In genomic region chr2:236395067-236395466, GRCh38 we compare ENCODE assay signal across 16 cellular contexts.
DNase-seq lines count a peak whose midpoint lies in the region; TF ChIP-seq lines count a peak whose summit lies in the region.
"Had no signal": no experiment of that assay in that cellular context is flagged by ENCODE, and none has a peak within 500 bp of the region (broad histone marks: within the 10 kb centered on the region; RNA-seq: fewer than 3 reads in every experiment).

No MANE protein-coding gene starts in this region.

- H3K9me3 Mint-ChIP-seq in nephron progenitor cell (peaks cover 9% of the 10 kb centered on the region), osteocyte (ENCODE audit: unreplicated experiment) (no peaks in the 10 kb centered on the region)
- H3K9me3 Mint-ChIP-seq: CD8-positive, alpha-beta T cell; GM23338 had no signal

- no peak overlapping the region for H3K4me3 Mint-ChIP-seq in nephron progenitor cell
- no peak overlapping the region for H3K4me3 Mint-ChIP-seq in osteocyte (ENCODE audit: unreplicated experiment)
- H3K4me3 Mint-ChIP-seq: B cell; CD8-positive, alpha-beta T cell; GM23338 had no signal

- H3K27ac Mint-ChIP-seq in nephron progenitor cell (peak overlapping the region; percentile 10), osteocyte (ENCODE audit: unreplicated experiment) (no peak overlapping the region)
- H3K27ac Mint-ChIP-seq: B cell; CD8-positive, alpha-beta T cell; GM23338 had no signal

- peaks cover 25% of the 10 kb centered on the region for H3K36me3 Mint-ChIP-seq in nephron progenitor cell (ENCODE audit: low read depth)
- no peaks in the 10 kb centered on the region for H3K36me3 Mint-ChIP-seq in osteocyte (ENCODE audit: unreplicated experiment)
- H3K36me3 Mint-ChIP-seq: CD8-positive, alpha-beta T cell had no signal

- DNase-seq in COLO668 (lab: John Stamatoyannopoulos, UW; ENCODE audit: unreplicated experiment) (peak; percentile 9), NCI-H510A treated with DMSO at 0.1 percent for 48 hours (lab: John Stamatoyannopoulos, UW) (peak; percentile 70), nephron progenitor cell (no peak), osteocyte (ENCODE audit: extremely low spot score, unreplicated experiment) (peak; percentile 60), NCI-H2227 (lab: John Stamatoyannopoulos, UW; ENCODE audit: unreplicated experiment) (no peak)
- no peak for DNase-seq in activated effector memory CD4-positive, alpha-beta T cell treated with Interleukin-2 at 50 U/mL for 16 hours
- DNase-seq in activated naive CD4-positive, alpha-beta T cell treated with anti-CD3 and anti-CD28 coated beads, Interleukin-2, amount 50 U/mL, for 16 hours, result no peak
- DNase-seq: CD8-positive, alpha-beta T cell; COR-L47; DMS 273 treated with DMSO at 0.1 percent for 48 hours; DMS53; DND-41; EL; HCEC 1CT had no signal

- TF ChIP-seq CTCF in nephron progenitor cell (IDR thresholded peaks at IDR 0.05) (no peak), osteocyte (IDR thresholded peaks at IDR 0.05) (no peak)

- H3K27me3 Mint-ChIP-seq in nephron progenitor cell (ENCODE audit: low read depth, poor library complexity), result no peaks in the 10 kb centered on the region
- H3K27me3 Mint-ChIP-seq in osteocyte (ENCODE audit: unreplicated experiment), result peaks cover 7% of the 10 kb centered on the region

- H3K4me1 Mint-ChIP-seq in nephron progenitor cell, result peaks cover 6% of the 10 kb centered on the region
- no peaks in the 10 kb centered on the region for H3K4me1 Mint-ChIP-seq in osteocyte (ENCODE audit: unreplicated experiment)
- H3K4me1 Mint-ChIP-seq: B cell had no signal

Comparison
In these comparisons a context has a peak if more than half of its experiments do, and no peak if none do; other contexts are left out.
1. DNase-seq: peak in COLO668 (single experiment), NCI-H510A treated with DMSO at 0.1 percent for 48 hours (single experiment) and osteocyte (single experiment); none in nephron progenitor cell (single experiment), activated effector memory CD4-positive, alpha-beta T cell treated with Interleukin-2 at 50 U/mL for 16 hours (single experiment), activated naive CD4-positive, alpha-beta T cell treated with anti-CD3 and anti-CD28 coated beads, Interleukin-2, amount 50 U/mL, for 16 hours (single experiment) and NCI-H2227 (single experiment).